In the genomic region with DNA sequence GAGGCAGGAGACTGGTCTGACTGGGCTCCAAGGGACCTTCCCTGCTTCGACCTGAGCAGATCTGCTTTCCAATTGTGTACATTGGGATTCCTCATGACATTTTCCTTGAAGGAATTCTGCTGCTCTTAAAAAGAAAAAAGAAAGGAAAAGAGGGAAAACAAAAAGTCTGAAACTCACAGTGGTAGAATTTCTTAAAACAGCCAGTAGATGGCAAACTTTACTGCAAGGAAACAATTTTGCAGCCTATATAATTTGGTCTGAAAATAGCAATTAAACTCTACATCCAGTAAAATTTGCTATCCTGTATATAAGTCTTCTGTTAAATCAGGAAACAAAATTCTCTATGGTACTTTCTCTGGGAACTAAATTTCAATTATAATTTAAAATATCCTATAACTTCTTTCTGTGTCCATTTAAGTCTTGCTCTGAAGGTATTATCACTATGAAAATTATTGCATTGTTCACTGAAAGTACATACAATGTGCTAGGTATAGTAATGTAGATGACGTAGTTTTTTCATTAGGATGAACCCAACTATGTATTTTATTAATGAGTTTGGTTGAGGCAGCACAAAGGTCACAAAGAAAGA, we compare ENCODE assay signal across 8 cellular contexts. TPM values are rescaled to one million over a fixed set of nuclear protein-coding genes. Genes with fewer than 3 reads are reported as not detected.
DNase-seq lines count a peak whose midpoint lies in the region; ATAC-seq, FAIRE-seq and TF ChIP-seq lines count a peak whose summit lies in the region.

No MANE protein-coding gene starts in this region.

- POLR2A ChIA-PET in AG04450 (lab: Yijun Ruan, JAX) = no interaction called here

- H3K4me3 ChIP-seq in AG04450 (ENCODE audit: low read depth, low read length) = no peak overlapping the region
- H3K4me3 ChIP-seq in effector memory CD4-positive, alpha-beta T cell (ENCODE audit: insufficient read depth, low read depth, low read length, poor library complexity, severe bottlenecking) = no peak overlapping the region

- no peaks in the 10 kb centered on the region for H3K36me3 ChIP-seq in effector memory CD4-positive, alpha-beta T cell (ENCODE audit: control insufficient read depth, insufficient read depth, low read length)

- no peaks in the 10 kb centered on the region for H3K9me3 ChIP-seq in AG04450 (ENCODE audit: control insufficient read depth, insufficient read depth, low read length)
- no peaks in the 10 kb centered on the region for H3K9me3 ChIP-seq in effector memory CD4-positive, alpha-beta T cell (ENCODE audit: control insufficient read depth, low read length)

- no peaks in the 10 kb centered on the region for H3K9me3 Mint-ChIP-seq in stimulated activated memory B cell treated with anti-CD40 and anti-IgM and Interleukin-4, amounts not matched to agents 10 μg/mL and 1 μg/mL and 100 μg/mL, for 72 hours

- H3K36me3 Mint-ChIP-seq in stimulated activated memory B cell treated with anti-CD40 and anti-IgM and Interleukin-4, amounts not matched to agents 10 μg/mL and 1 μg/mL and 100 μg/mL, for 72 hours = no peaks in the 10 kb centered on the region

- peak; percentile 50 for ATAC-seq in GM19035 (IDR thresholded peaks at IDR 0.05; ENCODE audit: unreplicated experiment)
- ATAC-seq in GM19324 (IDR thresholded peaks at IDR 0.05; ENCODE audit: low FRiP score, unreplicated experiment) = no peak
- ATAC-seq in stimulated activated memory B cell treated with anti-CD40 and anti-IgM and Interleukin-4, amounts not matched to agents 10 μg/mL and 1 μg/mL and 100 μg/mL, for 72 hours = no peak

- no peak overlapping the region for H3K4me3 Mint-ChIP-seq in stimulated activated memory B cell treated with anti-CD40 and anti-IgM and Interleukin-4, amounts not matched to agents 10 μg/mL and 1 μg/mL and 100 μg/mL, for 72 hours

- H3K4me1 Mint-ChIP-seq in stimulated activated memory B cell treated with anti-CD40 and anti-IgM and Interleukin-4, amounts not matched to agents 10 μg/mL and 1 μg/mL and 100 μg/mL, for 72 hours = no peaks in the 10 kb centered on the region

- CTCF ChIA-PET in AG04450 (lab: Charles Lee) = interaction anchor here (0.8 to 3.8 kb wide), 3 partner anchors 9 to 29 kb away, joined by 3 to 21 read pairs (median 3); no protein-coding TSS in a partner anchor

- no peaks in the 10 kb centered on the region for H3K4me1 ChIP-seq in effector memory CD4-positive, alpha-beta T cell (ENCODE audit: control insufficient read depth, insufficient read depth, low read length, poor library complexity, severe bottlenecking)

- H3K27me3 ChIP-seq in AG04450 (ENCODE audit: control insufficient read depth, insufficient read depth, low read length) = no peaks in the 10 kb centered on the region
- no peaks in the 10 kb centered on the region for H3K27me3 ChIP-seq in effector memory CD4-positive, alpha-beta T cell (replicated peaks; ENCODE audit: control insufficient read depth, insufficient read depth, low read length, poor library complexity, severe bottlenecking)

- FAIRE-seq in RCC 7860 (lab: Jason Lieb, UNC) = peak; percentile 53

- H3K27ac ChIP-seq in AG04450 (ENCODE audit: low read depth, low read length) = no peak overlapping the region
- H3K27ac ChIP-seq in effector memory CD4-positive, alpha-beta T cell (ENCODE audit: insufficient read depth, low read length, poor library complexity, severe bottlenecking) = no peak overlapping the region

- H3K27me3 Mint-ChIP-seq in stimulated activated memory B cell treated with anti-CD40 and anti-IgM and Interleukin-4, amounts not matched to agents 10 μg/mL and 1 μg/mL and 100 μg/mL, for 72 hours = no peaks in the 10 kb centered on the region

- DNase-seq in AG04450 (ENCODE audit: low read depth, low spot score) = no peak
- no peak for DNase-seq in RCC 7860 (ENCODE audit: low spot score)
- peak; percentile 28 for DNase-seq in globus pallidus (ENCODE audit: low spot score)
- DNase-seq in NK-92 treated with Interleukin-12 subunit alpha and Interleukin-12 subunit beta, amount 100 ng/mL, for 24 hours (lab: John Stamatoyannopoulos, UW) = no peak
- no peak for DNase-seq in effector memory CD4-positive, alpha-beta T cell

- TF ChIP-seq CTCF in AG04450 (IDR thresholded peaks at IDR 0.05; ENCODE audit: low read depth, low read length) = peak; percentile 72

- no peak overlapping the region for H3K27ac Mint-ChIP-seq in stimulated activated memory B cell treated with anti-CD40 and anti-IgM and Interleukin-4, amounts not matched to agents 10 μg/mL and 1 μg/mL and 100 μg/mL, for 72 hours

RNA-seq across cellular contexts. Expression of a gene that starts 59.8 kb away (rescaled TPM):
- not detected in 2 replicates for polyA plus RNA-seq in AG04450 (2011; rRNA removed)
- polyA minus RNA-seq in AG04450 (2011; rRNA and poly(A)+ RNA removed) = not detected in 2 replicates
